In the genomic region with DNA sequence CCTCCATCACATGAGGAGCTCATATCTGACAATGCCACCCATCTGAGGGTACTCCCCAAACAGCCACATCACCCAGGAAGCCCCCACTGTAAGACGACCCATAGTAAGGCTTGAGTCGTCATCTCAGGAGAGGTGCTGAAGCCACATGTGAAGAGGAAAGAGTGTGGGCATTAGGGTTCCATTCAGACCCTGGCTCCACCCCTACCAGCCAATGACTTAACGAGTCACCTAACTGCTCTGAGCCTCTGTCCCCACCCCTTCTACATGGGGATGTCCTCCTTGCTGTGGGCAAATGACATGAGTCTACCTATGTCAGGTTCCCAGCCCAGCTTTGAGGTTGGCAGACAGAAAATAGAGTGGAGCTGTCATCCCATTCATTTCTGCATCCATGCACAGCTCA, we compare ENCODE assay signal across 1 cellular context.
TF ChIP-seq lines count a peak whose summit lies in the region.

No MANE protein-coding gene starts in this region.

TF ChIP-seq in H1, 55 proteins besides CTCF, POLR2A, EP300 and RAD21 (continued from another document):
- no peak for TF ChIP-seq SUZ12 (IDR thresholded peaks at IDR 0.05; ENCODE audit: low read length)
- no peak for TF ChIP-seq CBX5 (IDR thresholded peaks at IDR 0.05; ENCODE audit: low read depth, low read length)
- no peak for TF ChIP-seq SP1 (IDR thresholded peaks at IDR 0.05; ENCODE audit: low read depth, low read length)
- TF ChIP-seq SIX5 (IDR thresholded peaks at IDR 0.05; ENCODE audit: low read depth, low read length) = no peak
- no peak for TF ChIP-seq RBBP5 (IDR thresholded peaks at IDR 0.05; ENCODE audit: borderline replicate concordance, low read depth, low read length)
- no peak for TF ChIP-seq KDM4A (IDR thresholded peaks at IDR 0.05; ENCODE audit: low read depth, low read length, severe bottlenecking)
